1 cellular context compared by ENCODE assay signal in the genomic region with DNA sequence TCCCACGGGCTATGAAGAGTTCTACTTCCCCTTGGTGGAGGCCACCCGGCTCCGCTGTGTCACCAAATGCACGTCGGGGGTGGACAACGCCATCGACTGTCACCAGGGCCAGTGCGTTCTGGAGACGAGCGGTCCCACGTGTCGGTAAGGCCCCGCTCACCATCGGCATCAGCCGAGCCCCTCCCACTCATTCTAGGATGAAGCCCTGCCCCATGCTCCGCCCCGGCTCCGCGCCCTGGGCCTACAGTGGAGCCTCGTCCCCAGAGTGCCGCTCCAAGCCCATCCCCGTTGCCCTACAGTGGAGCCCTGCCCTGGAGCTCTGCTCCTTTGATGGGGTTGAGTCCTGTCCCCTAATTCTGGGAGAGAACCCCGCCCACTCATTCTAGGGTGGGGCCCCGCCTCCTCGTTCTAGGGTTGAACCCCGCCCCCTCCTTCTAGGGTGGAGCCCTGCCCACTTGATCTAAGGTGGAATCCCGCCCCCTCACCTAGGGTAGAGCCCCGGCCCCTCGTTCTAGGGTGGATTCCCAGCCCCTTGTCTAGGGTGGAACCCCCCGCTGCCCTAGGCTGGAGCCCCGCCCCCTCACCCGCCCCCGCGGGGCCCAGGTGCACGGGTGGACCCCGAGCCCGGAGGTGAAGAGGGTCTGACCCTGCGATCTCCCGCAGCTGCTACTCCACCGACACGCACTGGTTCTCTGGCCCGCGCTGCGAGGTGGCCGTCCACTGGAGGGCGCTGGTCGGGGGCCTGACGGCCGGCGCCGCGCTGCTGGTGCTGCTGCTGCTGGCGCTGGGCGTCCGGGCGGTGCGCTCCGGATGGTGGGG.
TF ChIP-seq lines count a peak whose summit lies in the region.

No MANE protein-coding gene starts in this region.

TF ChIP-seq in K562, 482 proteins besides CTCF, POLR2A, EP300 and RAD21 (continued from another document and continues in another):
- TF ChIP-seq, protein P1, sequence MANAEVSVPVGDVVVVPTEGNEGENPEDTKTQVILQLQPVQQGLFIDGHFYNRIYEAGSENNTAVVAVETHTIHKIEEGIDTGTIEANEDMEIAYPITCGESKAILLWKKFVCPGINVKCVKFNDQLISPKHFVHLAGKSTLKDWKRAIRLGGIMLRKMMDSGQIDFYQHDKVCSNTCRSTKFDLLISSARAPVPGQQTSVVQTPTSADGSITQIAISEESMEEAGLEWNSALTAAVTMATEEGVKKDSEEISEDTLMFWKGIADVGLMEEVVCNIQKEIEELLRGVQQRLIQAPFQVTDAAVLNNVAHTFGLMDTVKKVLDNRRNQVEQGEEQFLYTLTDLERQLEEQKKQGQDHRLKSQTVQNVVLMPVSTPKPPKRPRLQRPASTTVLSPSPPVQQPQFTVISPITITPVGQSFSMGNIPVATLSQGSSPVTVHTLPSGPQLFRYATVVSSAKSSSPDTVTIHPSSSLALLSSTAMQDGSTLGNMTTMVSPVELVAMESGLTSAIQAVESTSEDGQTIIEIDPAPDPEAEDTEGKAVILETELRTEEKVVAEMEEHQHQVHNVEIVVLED (CRISPR knock-in tag; IDR thresholded peaks at IDR 0.05): peak; percentile 53
- TF ChIP-seq, protein P2, sequence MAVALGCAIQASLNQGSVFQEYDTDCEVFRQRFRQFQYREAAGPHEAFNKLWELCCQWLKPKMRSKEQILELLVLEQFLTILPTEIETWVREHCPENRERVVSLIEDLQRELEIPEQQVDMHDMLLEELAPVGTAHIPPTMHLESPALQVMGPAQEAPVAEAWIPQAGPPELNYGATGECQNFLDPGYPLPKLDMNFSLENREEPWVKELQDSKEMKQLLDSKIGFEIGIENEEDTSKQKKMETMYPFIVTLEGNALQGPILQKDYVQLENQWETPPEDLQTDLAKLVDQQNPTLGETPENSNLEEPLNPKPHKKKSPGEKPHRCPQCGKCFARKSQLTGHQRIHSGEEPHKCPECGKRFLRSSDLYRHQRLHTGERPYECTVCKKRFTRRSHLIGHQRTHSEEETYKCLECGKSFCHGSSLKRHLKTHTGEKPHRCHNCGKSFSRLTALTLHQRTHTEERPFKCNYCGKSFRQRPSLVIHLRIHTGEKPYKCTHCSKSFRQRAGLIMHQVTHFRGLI (CRISPR knock-in tag; IDR thresholded peaks at IDR 0.05): no peak
- TF ChIP-seq ZNF79 (CRISPR knock-in tag; IDR thresholded peaks at IDR 0.05; ENCODE audit: low read depth) (no peak), JUN (IDR thresholded peaks at IDR 0.05; ENCODE audit: borderline replicate concordance, low read depth, low read length) (peak; percentile 71), JUN (CRISPR knock-in tag; IDR thresholded peaks at IDR 0.05; ENCODE audit: borderline replicate concordance) (no peak), ZNF584 (CRISPR knock-in tag; IDR thresholded peaks at IDR 0.05; ENCODE audit: low read depth) (no peak), ZNF12 (CRISPR knock-in tag; IDR thresholded peaks at IDR 0.05) (peak; percentile 62; the same call in 1 of the 2 replicates), KLF16 (IDR thresholded peaks at IDR 0.05) (0 out of 2 replicates have a peak, but pooled peaks have one; percentile 25), RBM22 (IDR thresholded peaks at IDR 0.05; ENCODE audit: low read depth, low read length, poor library complexity, severe bottlenecking) (no peak), SREBF2 (CRISPR knock-in tag; IDR thresholded peaks at IDR 0.05) (0 out of 2 replicates have a peak, but pooled peaks have one; percentile 51), MTA3 (IDR thresholded peaks at IDR 0.05; ENCODE audit: borderline replicate concordance) (peak; percentile 55; the same call in 1 of the 2 replicates), RNF2 (IDR thresholded peaks at IDR 0.05) (peak; percentile 46; the same call in 1 of the 2 replicates), NFIC (IDR thresholded peaks at IDR 0.05) (peak; percentile 61), NONO (IDR thresholded peaks at IDR 0.05; ENCODE audit: low read depth in 2 of 2, low read length in 1 of 2) (peak in 1 of 2 experiments; percentile 94; a peak in 2 of 4 replicates), SMAD1 (IDR thresholded peaks at IDR 0.05; ENCODE audit: low read depth, low read length, partially characterized antibody) (peak; percentile 36), SP1 (CRISPR knock-in tag; IDR thresholded peaks at IDR 0.05) (peak; percentile 87), GABPB1 (CRISPR knock-in tag; IDR thresholded peaks at IDR 0.05) (peak; percentile 59; the same call in 1 of the 2 replicates), NR4A1 (CRISPR knock-in tag; IDR thresholded peaks at IDR 0.05) (no peak), NR4A1 (tag; IDR thresholded peaks at IDR 0.05) (0 out of 2 replicates have a peak, but pooled peaks have one; percentile 44), CXXC5 (CRISPR knock-in tag; IDR thresholded peaks at IDR 0.05) (peak; percentile 92), HDAC1 (IDR thresholded peaks at IDR 0.05) (peak; percentile 70 to 76; a peak in 2 of 4 replicates), ZNF24 (IDR thresholded peaks at IDR 0.05) (peak; percentile 52; the same call in 1 of the 2 replicates), ZNF184 (CRISPR knock-in tag; IDR thresholded peaks at IDR 0.05) (no peak), CBX5 (IDR thresholded peaks at IDR 0.05; ENCODE audit: borderline replicate concordance, low read depth) (peak; percentile 68; the same call in 1 of the 2 replicates), POLR2G (IDR thresholded peaks at IDR 0.05; ENCODE audit: low read depth, low read length) (peak; percentile 49), ETV5 (CRISPR knock-in tag; IDR thresholded peaks at IDR 0.05; ENCODE audit: low read depth) (peak; percentile 65), KDM2B (CRISPR knock-in tag; IDR thresholded peaks at IDR 0.05) (peak; percentile 90; the same call in 1 of the 2 replicates), PHF8 (IDR thresholded peaks at IDR 0.05; ENCODE audit: borderline replicate concordance, low read length) (0 out of 2 replicates have a peak, but pooled peaks have one; percentile 21), GATAD2B (IDR thresholded peaks at IDR 0.05; ENCODE audit: borderline replicate concordance) (peak; percentile 99), ZBTB7A (IDR thresholded peaks at IDR 0.05; ENCODE audit: borderline replicate concordance, control insufficient read depth, low read depth, low read length) (peak; percentile 87), TAF9B (IDR thresholded peaks at IDR 0.05; ENCODE audit: partially characterized antibody) (no peak), ATF7 (IDR thresholded peaks at IDR 0.05) (peak; percentile 34), POLR3A (IDR thresholded peaks at IDR 0.05; ENCODE audit: borderline replicate concordance, extremely low read depth, insufficient read depth, insufficient read length) (no peak), CBFB (CRISPR knock-in tag; IDR thresholded peaks at IDR 0.05) (peak; percentile 46; the same call in 1 of the 2 replicates), NR2C2 (CRISPR knock-in tag; IDR thresholded peaks at IDR 0.05) (peak; percentile 19; the same call in 1 of the 2 replicates), NR2C2 (tag; IDR thresholded peaks at IDR 0.05) (no peak)
- TF ChIP-seq, protein P3, sequence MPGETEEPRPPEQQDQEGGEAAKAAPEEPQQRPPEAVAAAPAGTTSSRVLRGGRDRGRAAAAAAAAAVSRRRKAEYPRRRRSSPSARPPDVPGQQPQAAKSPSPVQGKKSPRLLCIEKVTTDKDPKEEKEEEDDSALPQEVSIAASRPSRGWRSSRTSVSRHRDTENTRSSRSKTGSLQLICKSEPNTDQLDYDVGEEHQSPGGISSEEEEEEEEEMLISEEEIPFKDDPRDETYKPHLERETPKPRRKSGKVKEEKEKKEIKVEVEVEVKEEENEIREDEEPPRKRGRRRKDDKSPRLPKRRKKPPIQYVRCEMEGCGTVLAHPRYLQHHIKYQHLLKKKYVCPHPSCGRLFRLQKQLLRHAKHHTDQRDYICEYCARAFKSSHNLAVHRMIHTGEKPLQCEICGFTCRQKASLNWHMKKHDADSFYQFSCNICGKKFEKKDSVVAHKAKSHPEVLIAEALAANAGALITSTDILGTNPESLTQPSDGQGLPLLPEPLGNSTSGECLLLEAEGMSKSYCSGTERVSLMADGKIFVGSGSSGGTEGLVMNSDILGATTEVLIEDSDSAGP (CRISPR knock-in tag; IDR thresholded peaks at IDR 0.05): peak; percentile 19; the same call in 1 of the 2 replicates
- TF ChIP-seq, protein P4, sequence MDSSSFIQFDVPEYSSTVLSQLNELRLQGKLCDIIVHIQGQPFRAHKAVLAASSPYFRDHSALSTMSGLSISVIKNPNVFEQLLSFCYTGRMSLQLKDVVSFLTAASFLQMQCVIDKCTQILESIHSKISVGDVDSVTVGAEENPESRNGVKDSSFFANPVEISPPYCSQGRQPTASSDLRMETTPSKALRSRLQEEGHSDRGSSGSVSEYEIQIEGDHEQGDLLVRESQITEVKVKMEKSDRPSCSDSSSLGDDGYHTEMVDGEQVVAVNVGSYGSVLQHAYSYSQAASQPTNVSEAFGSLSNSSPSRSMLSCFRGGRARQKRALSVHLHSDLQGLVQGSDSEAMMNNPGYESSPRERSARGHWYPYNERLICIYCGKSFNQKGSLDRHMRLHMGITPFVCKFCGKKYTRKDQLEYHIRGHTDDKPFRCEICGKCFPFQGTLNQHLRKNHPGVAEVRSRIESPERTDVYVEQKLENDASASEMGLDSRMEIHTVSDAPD (CRISPR knock-in tag; IDR thresholded peaks at IDR 0.05): no peak
- TF ChIP-seq, protein P5, sequence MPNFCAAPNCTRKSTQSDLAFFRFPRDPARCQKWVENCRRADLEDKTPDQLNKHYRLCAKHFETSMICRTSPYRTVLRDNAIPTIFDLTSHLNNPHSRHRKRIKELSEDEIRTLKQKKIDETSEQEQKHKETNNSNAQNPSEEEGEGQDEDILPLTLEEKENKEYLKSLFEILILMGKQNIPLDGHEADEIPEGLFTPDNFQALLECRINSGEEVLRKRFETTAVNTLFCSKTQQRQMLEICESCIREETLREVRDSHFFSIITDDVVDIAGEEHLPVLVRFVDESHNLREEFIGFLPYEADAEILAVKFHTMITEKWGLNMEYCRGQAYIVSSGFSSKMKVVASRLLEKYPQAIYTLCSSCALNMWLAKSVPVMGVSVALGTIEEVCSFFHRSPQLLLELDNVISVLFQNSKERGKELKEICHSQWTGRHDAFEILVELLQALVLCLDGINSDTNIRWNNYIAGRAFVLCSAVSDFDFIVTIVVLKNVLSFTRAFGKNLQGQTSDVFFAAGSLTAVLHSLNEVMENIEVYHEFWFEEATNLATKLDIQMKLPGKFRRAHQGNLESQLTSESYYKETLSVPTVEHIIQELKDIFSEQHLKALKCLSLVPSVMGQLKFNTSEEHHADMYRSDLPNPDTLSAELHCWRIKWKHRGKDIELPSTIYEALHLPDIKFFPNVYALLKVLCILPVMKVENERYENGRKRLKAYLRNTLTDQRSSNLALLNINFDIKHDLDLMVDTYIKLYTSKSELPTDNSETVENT (CRISPR knock-in tag; IDR thresholded peaks at IDR 0.05): peak; percentile 83
- TF ChIP-seq, protein P6, sequence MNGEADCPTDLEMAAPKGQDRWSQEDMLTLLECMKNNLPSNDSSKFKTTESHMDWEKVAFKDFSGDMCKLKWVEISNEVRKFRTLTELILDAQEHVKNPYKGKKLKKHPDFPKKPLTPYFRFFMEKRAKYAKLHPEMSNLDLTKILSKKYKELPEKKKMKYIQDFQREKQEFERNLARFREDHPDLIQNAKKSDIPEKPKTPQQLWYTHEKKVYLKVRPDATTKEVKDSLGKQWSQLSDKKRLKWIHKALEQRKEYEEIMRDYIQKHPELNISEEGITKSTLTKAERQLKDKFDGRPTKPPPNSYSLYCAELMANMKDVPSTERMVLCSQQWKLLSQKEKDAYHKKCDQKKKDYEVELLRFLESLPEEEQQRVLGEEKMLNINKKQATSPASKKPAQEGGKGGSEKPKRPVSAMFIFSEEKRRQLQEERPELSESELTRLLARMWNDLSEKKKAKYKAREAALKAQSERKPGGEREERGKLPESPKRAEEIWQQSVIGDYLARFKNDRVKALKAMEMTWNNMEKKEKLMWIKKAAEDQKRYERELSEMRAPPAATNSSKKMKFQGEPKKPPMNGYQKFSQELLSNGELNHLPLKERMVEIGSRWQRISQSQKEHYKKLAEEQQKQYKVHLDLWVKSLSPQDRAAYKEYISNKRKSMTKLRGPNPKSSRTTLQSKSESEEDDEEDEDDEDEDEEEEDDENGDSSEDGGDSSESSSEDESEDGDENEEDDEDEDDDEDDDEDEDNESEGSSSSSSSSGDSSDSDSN (IDR thresholded peaks at IDR 0.05; ENCODE audit: borderline replicate concordance in 1 of 2, low read depth in 2 of 2, low read length in 2 of 2): peak; percentile 84 to 97; a peak in 3 of 4 replicates
- TF ChIP-seq, protein P7, sequence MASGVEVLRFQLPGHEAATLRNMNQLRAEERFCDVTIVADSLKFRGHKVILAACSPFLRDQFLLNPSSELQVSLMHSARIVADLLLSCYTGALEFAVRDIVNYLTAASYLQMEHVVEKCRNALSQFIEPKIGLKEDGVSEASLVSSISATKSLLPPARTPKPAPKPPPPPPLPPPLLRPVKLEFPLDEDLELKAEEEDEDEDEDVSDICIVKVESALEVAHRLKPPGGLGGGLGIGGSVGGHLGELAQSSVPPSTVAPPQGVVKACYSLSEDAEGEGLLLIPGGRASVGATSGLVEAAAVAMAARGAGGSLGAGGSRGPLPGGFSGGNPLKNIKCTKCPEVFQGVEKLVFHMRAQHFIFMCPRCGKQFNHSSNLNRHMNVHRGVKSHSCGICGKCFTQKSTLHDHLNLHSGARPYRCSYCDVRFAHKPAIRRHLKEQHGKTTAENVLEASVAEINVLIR (CRISPR knock-in tag; IDR thresholded peaks at IDR 0.05): no peak
- TF ChIP-seq, protein P8, sequence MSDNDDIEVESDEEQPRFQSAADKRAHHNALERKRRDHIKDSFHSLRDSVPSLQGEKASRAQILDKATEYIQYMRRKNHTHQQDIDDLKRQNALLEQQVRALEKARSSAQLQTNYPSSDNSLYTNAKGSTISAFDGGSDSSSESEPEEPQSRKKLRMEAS (CRISPR knock-in tag; IDR thresholded peaks at IDR 0.05): peak; percentile 37; the same call in 1 of the 2 replicates
- TF ChIP-seq, protein P9, sequence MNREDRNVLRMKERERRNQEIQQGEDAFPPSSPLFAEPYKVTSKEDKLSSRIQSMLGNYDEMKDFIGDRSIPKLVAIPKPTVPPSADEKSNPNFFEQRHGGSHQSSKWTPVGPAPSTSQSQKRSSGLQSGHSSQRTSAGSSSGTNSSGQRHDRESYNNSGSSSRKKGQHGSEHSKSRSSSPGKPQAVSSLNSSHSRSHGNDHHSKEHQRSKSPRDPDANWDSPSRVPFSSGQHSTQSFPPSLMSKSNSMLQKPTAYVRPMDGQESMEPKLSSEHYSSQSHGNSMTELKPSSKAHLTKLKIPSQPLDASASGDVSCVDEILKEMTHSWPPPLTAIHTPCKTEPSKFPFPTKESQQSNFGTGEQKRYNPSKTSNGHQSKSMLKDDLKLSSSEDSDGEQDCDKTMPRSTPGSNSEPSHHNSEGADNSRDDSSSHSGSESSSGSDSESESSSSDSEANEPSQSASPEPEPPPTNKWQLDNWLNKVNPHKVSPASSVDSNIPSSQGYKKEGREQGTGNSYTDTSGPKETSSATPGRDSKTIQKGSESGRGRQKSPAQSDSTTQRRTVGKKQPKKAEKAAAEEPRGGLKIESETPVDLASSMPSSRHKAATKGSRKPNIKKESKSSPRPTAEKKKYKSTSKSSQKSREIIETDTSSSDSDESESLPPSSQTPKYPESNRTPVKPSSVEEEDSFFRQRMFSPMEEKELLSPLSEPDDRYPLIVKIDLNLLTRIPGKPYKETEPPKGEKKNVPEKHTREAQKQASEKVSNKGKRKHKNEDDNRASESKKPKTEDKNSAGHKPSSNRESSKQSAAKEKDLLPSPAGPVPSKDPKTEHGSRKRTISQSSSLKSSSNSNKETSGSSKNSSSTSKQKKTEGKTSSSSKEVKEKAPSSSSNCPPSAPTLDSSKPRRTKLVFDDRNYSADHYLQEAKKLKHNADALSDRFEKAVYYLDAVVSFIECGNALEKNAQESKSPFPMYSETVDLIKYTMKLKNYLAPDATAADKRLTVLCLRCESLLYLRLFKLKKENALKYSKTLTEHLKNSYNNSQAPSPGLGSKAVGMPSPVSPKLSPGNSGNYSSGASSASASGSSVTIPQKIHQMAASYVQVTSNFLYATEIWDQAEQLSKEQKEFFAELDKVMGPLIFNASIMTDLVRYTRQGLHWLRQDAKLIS (CRISPR knock-in tag; IDR thresholded peaks at IDR 0.05): peak; percentile 14; the same call in 1 of the 2 replicates
